ENCODE assay signal across 8 cellular contexts in genomic region chr1:55215194-55216021, GRCh38. TPM values are rescaled to one million over a fixed set of nuclear protein-coding genes. Genes with fewer than 3 reads are reported as not detected.
DNase-seq lines count a peak whose midpoint lies in the region; ATAC-seq and TF ChIP-seq lines count a peak whose summit lies in the region.

USP24 (minus strand) TSS chr1:55215364; CDS start chr1:55215113, 251 bp downstream.

- peak within 1 kb of the TSS; percentile 95 to 99 for H3K27ac ChIP-seq in ascending aorta

- H3K4me1 ChIP-seq in ascending aorta = peaks cover 3 to 17% of the 10 kb centered on the region in 2 donors

- no peaks in the 10 kb centered on the region for H3K27me3 ChIP-seq in ascending aorta

- H3K36me3 ChIP-seq in ascending aorta = no peaks in the 10 kb centered on the region

- ATAC-seq in HG02642 (IDR thresholded peaks at IDR 0.05; ENCODE audit: poor library complexity, unreplicated experiment) = peak; percentile 89

- TF ChIP-seq CTCF in GM13977 (IDR thresholded peaks at IDR 0.05; ENCODE audit: extremely low read depth, insufficient read depth, missing control alignments) = no peak
- TF ChIP-seq CTCF in ascending aorta (IDR thresholded peaks at IDR 0.05) = no peak

- in situ Hi-C loops in GM13977 (cut with MboI; ENCODE audit: low pct_unique_long_range_greater_than_20kb, low sequenced_read_pairs, unreplicated experiment) = no loop called here

- peak within 1 kb of the TSS; percentile 82 to 93 for H3K4me3 ChIP-seq in ascending aorta

- intact Hi-C loops in ascending aorta (cut with DNase I) = loop anchor here (1.0 to 10.0 kb wide), 4 partner anchors 62 to 1429 kb away; partner anchors contain the start of gene PRKAA2

- DNase-seq in GM13977 (ENCODE audit: low spot score) = peak; percentile 94
- DNase-seq in NCI-H1105 (lab: John Stamatoyannopoulos, UW) = peak; percentile 73
- DNase-seq in T-helper 9 cell = peak; percentile 78
- DNase-seq in ascending aorta (ENCODE audit: low spot score in 2 of 2) = peak in 1 of 2 donors; percentile 85
- DNase-seq in hepatic stellate cell (ENCODE audit: low spot score) = peak; percentile 81
- peak; percentile 92 for DNase-seq in retina
- DNase-seq in cortex of kidney (lab: John Stamatoyannopoulos, UW) = no peak

- H3K9me3 ChIP-seq in ascending aorta = no peaks in the 10 kb centered on the region

RNA-seq across cellular contexts. Expression of gene USP24, which starts in this region (rescaled TPM):
- 11.2 TPM for total RNA-seq in ascending aorta
